Comparison of ENCODE assay signal across 9 cellular contexts in genomic region chr9:123679330-123679987, GRCh38.
DNase-seq lines count a peak whose midpoint lies in the region; ATAC-seq and TF ChIP-seq lines count a peak whose summit lies in the region.
"Had no signal": no experiment of that assay in that cellular context is flagged by ENCODE, and none has a peak within 500 bp of the region (broad histone marks: within the 10 kb centered on the region; RNA-seq: fewer than 3 reads in every experiment).

No MANE protein-coding gene starts in this region.

- H3K36me3 ChIP-seq in hepatocyte (replicated peaks; ENCODE audit: insufficient read depth, low read depth), result no peaks in the 10 kb centered on the region

- peaks cover 30% of the 10 kb centered on the region for H4K20me1 ChIP-seq in hepatocyte (ENCODE audit: insufficient read depth, poor library complexity, severe bottlenecking)

- no peaks in the 10 kb centered on the region for H3K79me2 ChIP-seq in hepatocyte

- ATAC-seq in GM21737 (IDR thresholded peaks at IDR 0.05; ENCODE audit: unreplicated experiment), result peak; percentile 95

- H3K27ac ChIP-seq in hepatocyte, result no peak overlapping the region

- H3K27me3 ChIP-seq in hepatocyte, result peaks cover 60% of the 10 kb centered on the region

- peak overlapping the region; percentile 22 for H3K4me2 ChIP-seq in hepatocyte

- peaks cover 18% of the 10 kb centered on the region for H3K4me1 ChIP-seq in hepatocyte (ENCODE audit: insufficient read depth)

- TF ChIP-seq CTCF in LNCaP clone FGC (IDR thresholded peaks at IDR 0.05; ENCODE audit: control insufficient read depth, extremely low read depth, insufficient read depth) (no peak), hepatocyte (IDR thresholded peaks at IDR 0.05; ENCODE audit: poor library complexity) (no peak)

- H3K4me3 ChIP-seq in LNCaP clone FGC (ENCODE audit: low read depth, low read length) (no peak overlapping the region), hepatocyte (no peak overlapping the region)

- H3K9me3 ChIP-seq in hepatocyte (ENCODE audit: low read depth), result no peaks in the 10 kb centered on the region
- H3K9me3 ChIP-seq: Caco-2 had no signal

- no peaks in the 10 kb centered on the region for H3K9me2 ChIP-seq in hepatocyte (replicated peaks; ENCODE audit: insufficient read depth)

- WGBS in hepatocyte (ENCODE audit: low lambda C conversion rate, missing lambda C conversion rate), result 79% methylated on average over 16 of the region's 16 CpGs

- DNase-seq in activated CD4-positive, alpha-beta T cell treated with anti-CD3 and anti-CD28 coated beads for 48 hours, result peak; percentile 27
- no peak for DNase-seq in activated CD4-positive, alpha-beta T cell treated with anti-CD3 and anti-CD28 coated beads for 1 hour
- DNase-seq in LNCaP clone FGC (ENCODE audit: low read depth), result peak; percentile 46
- no peak for DNase-seq in hepatocyte (ENCODE audit: low spot score)
- no peak for DNase-seq in RKO (ENCODE audit: low spot score)
- no peak for DNase-seq in DMS114 treated with DMSO at 0.1 percent for 48 hours (lab: John Stamatoyannopoulos, UW; ENCODE audit: unreplicated experiment)
- no peak for DNase-seq in NCI-H1048 (lab: John Stamatoyannopoulos, UW)

- H2AFZ ChIP-seq in hepatocyte, result no peak overlapping the region

Comparison
In these comparisons a context has a peak if more than half of its experiments do, and no peak if none do; other contexts are left out.
1. DNase-seq: peak in activated CD4-positive, alpha-beta T cell treated with anti-CD3 and anti-CD28 coated beads for 48 hours (single experiment) and LNCaP clone FGC (single experiment); none in activated CD4-positive, alpha-beta T cell treated with anti-CD3 and anti-CD28 coated beads for 1 hour (single experiment), hepatocyte (single experiment), RKO (single experiment), DMS114 treated with DMSO at 0.1 percent for 48 hours (single experiment) and NCI-H1048 (single experiment).